ENCODE assay signal across 8 cellular contexts in genomic region chr6:158232445-158233213, GRCh38.
A peak's percentile ranks its signal among the peaks of the same experiment; 100 is the strongest.
DNase-seq lines count a peak whose midpoint lies in the region; ATAC-seq and TF ChIP-seq lines count a peak whose summit lies in the region.

No MANE protein-coding gene starts in this region.

- H3K4me3 ChIP-seq in adrenal gland (peak overlapping the region in 3 of 4 donors; percentile 33 to 95 (median 51)), heart right ventricle (peak overlapping the region; percentile 40 to 84 (median 80)), parathyroid adenoma (ENCODE audit: low read depth, low read length) (peak overlapping the region; percentile 70), vagina (peak overlapping the region; percentile 67 to 89)

- H3K4me1 ChIP-seq in adrenal gland (replicated peaks in 1 of 2) (peaks cover 6 to 26% of the 10 kb centered on the region in 2 donors), heart right ventricle (peaks cover 7 to 29% (median 15%) of the 10 kb centered on the region in 9 donors), parathyroid adenoma (peaks cover 17% of the 10 kb centered on the region), vagina (peaks cover 29% of the 10 kb centered on the region)

- H3K79me2 ChIP-seq in parathyroid adenoma, result peaks cover 9% of the 10 kb centered on the region

- peak overlapping the region; percentile 78 for H2AFZ ChIP-seq in parathyroid adenoma

- H3K27me3 ChIP-seq in adrenal gland, result no peaks in the 10 kb centered on the region
- peaks cover 0 to 7% (median 0%) of the 10 kb centered on the region in 7 donors for H3K27me3 ChIP-seq in heart right ventricle
- no peaks in the 10 kb centered on the region for H3K27me3 ChIP-seq in parathyroid adenoma (ENCODE audit: control insufficient read depth, insufficient read depth, low read length)
- H3K27me3 ChIP-seq in vagina, result no peaks in the 10 kb centered on the region

- peak overlapping the region; percentile 71 for H3K4me2 ChIP-seq in parathyroid adenoma (ENCODE audit: low read length)

- intact Hi-C loops in adrenal gland (cut with DNase I), result no loop called here
- intact Hi-C loops in heart right ventricle (cut with DNase I), result loop anchor here in 2 of 10 donors (5.0 to 10.0 kb wide), 2 partner anchors 50 to 182 kb away; no protein-coding TSS in a partner anchor
- intact Hi-C loops in vagina (cut with DNase I), result no loop called here

- H3K27ac ChIP-seq in adrenal gland, result peak overlapping the region in 3 of 5 donors; percentile 70 to 100 (median 73)
- peak overlapping the region; percentile 66 to 92 (median 77) for H3K27ac ChIP-seq in heart right ventricle
- peak overlapping the region; percentile 78 for H3K27ac ChIP-seq in parathyroid adenoma
- H3K27ac ChIP-seq in vagina, result peak overlapping the region; percentile 76

- DNase-seq in D341Med (ENCODE audit: low spot score) (peak; percentile 86), LHCN-M2 (ENCODE audit: low read depth) (peak; percentile 79), adrenal gland (peak; percentile 64 to 85 (median 67)), heart right ventricle (peak; percentile 66 to 70), vagina (ENCODE audit: extremely low spot score in 2 of 2) (no peak)

- 1 to 3% (median 1%) methylated on average over 22 to 59 of the region's 59 CpGs for WGBS in adrenal gland, 4 donors
- 1% methylated on average over 24 to 59 of the region's 59 CpGs for WGBS in heart right ventricle, 2 donors

- ATAC-seq in GM21825 (IDR thresholded peaks at IDR 0.05; ENCODE audit: unreplicated experiment) (peak; percentile 38), SK-N-SH treated with all-trans-retinoic acid at 6 μM for 48 hours (peak; percentile 82), heart right ventricle (peak; percentile 66 to 88 (median 77))

- H3K9ac ChIP-seq in parathyroid adenoma, result no peak overlapping the region

- H3K9me3 ChIP-seq in adrenal gland (replicated peaks in 1 of 3) (no peaks in the 10 kb centered on the region), heart right ventricle (no peaks in the 10 kb centered on the region), parathyroid adenoma (ENCODE audit: control insufficient read depth, low read length) (no peaks in the 10 kb centered on the region), vagina (no peaks in the 10 kb centered on the region)

- TF ChIP-seq CTCF in adrenal gland (IDR thresholded peaks at IDR 0.05), result no peak
- no peak for TF ChIP-seq CTCF in heart right ventricle (IDR thresholded peaks at IDR 0.05)
- no peak for TF ChIP-seq CTCF in parathyroid adenoma (IDR thresholded peaks at IDR 0.05)
- TF ChIP-seq CTCF in vagina (IDR thresholded peaks at IDR 0.05), result no peak

- no peaks in the 10 kb centered on the region for H3K36me3 ChIP-seq in adrenal gland (replicated peaks in 1 of 2)
- no peaks in the 10 kb centered on the region for H3K36me3 ChIP-seq in heart right ventricle
- H3K36me3 ChIP-seq in parathyroid adenoma (ENCODE audit: control insufficient read depth, insufficient read depth, low read length), result no peaks in the 10 kb centered on the region
- no peaks in the 10 kb centered on the region for H3K36me3 ChIP-seq in vagina

- TF ChIP-seq POLR2A in adrenal gland (IDR thresholded peaks at IDR 0.05) (peak; percentile 11 to 15), vagina (IDR thresholded peaks at IDR 0.05) (no peak)

TF ChIP-seq in SK-N-SH treated with all-trans-retinoic acid at 6 μM for 48 hours, 23 proteins besides CTCF, POLR2A, EP300 and RAD21:
- no peak for TF ChIP-seq ARNTL (CRISPR knock-in tag; IDR thresholded peaks at IDR 0.05; ENCODE audit: borderline replicate concordance, low read depth)
- TF ChIP-seq PPARA (CRISPR knock-in tag; IDR thresholded peaks at IDR 0.05; ENCODE audit: borderline replicate concordance), result no peak

Comparison
In these comparisons a context has a peak if more than half of its experiments do, and no peak if none do; other contexts are left out.
1. DNase-seq: peak in D341Med (single experiment), LHCN-M2 (single experiment), adrenal gland (7 of 7) and heart right ventricle (2 of 2); none in vagina (0 of 2).
2. POLR2A ChIP-seq: peak in adrenal gland (2 of 2); none in vagina (0 of 2).
3. Peak in every context shown above with its lines, with median percentiles within 50 percentile points of each other: ATAC-seq, H3K27ac ChIP-seq and H3K4me3 ChIP-seq.